12 cellular contexts compared by ENCODE assay signal in genomic region chr10:510415-510881, GRCh38.
DNase-seq lines count a peak whose midpoint lies in the region; ATAC-seq and TF ChIP-seq lines count a peak whose summit lies in the region.
"Had no signal": no experiment of that assay in that cellular context is flagged by ENCODE, and none has a peak within 500 bp of the region (broad histone marks: within the 10 kb centered on the region; RNA-seq: fewer than 3 reads in every experiment).

No MANE protein-coding gene starts in this region.

- TF ChIP-seq CTCF in DOHH2 (IDR thresholded peaks at IDR 0.05; ENCODE audit: low read depth, low read length, poor library complexity, severe bottlenecking) (no peak), right atrium auricular region (IDR thresholded peaks at IDR 0.05) (no peak), natural killer cell (IDR thresholded peaks at IDR 0.05) (no peak), uterus (IDR thresholded peaks at IDR 0.05) (no peak)

- no peak overlapping the region for H3K4me3 Mint-ChIP-seq in natural killer cell
- no peak overlapping the region for H3K4me3 Mint-ChIP-seq in activated T-helper 2 cell treated with anti-CD3 and anti-CD28 coated beads, Interferon-gamma antibody, Interleukin-2, Interleukin-4, amounts not matched to agents 10 μg/mL and 5 μg/mL and 100 μg/mL, durations not matched to agents 14 hours and 24 hours and 36 hours (ENCODE audit: low read depth)
- H3K4me3 Mint-ChIP-seq: activated CD8-positive, alpha-beta T cell treated with anti-CD3 and anti-CD28 coated beads for 36 hours had no signal

- no peak overlapping the region for H3K27ac Mint-ChIP-seq in natural killer cell
- H3K27ac Mint-ChIP-seq in activated T-helper 2 cell treated with anti-CD3 and anti-CD28 coated beads, Interferon-gamma antibody, Interleukin-2, Interleukin-4, amounts not matched to agents 10 μg/mL and 5 μg/mL and 100 μg/mL, durations not matched to agents 14 hours and 24 hours and 36 hours, result no peak overlapping the region
- H3K27ac Mint-ChIP-seq: activated CD8-positive, alpha-beta T cell treated with anti-CD3 and anti-CD28 coated beads for 36 hours had no signal

- H3K4me3 ChIP-seq in DOHH2 (ENCODE audit: low read length) (peak overlapping the region; percentile 87), right atrium auricular region (no peak overlapping the region), uterus (no peak overlapping the region)

- H3K4me1 Mint-ChIP-seq in natural killer cell, result peaks cover 21 to 22% of the 10 kb centered on the region in 2 donors
- H3K4me1 Mint-ChIP-seq in activated T-helper 2 cell treated with anti-CD3 and anti-CD28 coated beads, Interferon-gamma antibody, Interleukin-2, Interleukin-4, amounts not matched to agents 10 μg/mL and 5 μg/mL and 100 μg/mL, durations not matched to agents 14 hours and 24 hours and 36 hours (ENCODE audit: low read depth), result peaks cover 8% of the 10 kb centered on the region

- peaks cover 84% of the 10 kb centered on the region for H3K79me2 ChIP-seq in DOHH2 (ENCODE audit: control insufficient read depth, low read length)

- H3K9me3 ChIP-seq in DOHH2 (ENCODE audit: control insufficient read depth, insufficient read depth, low read length), result peaks cover 22% of the 10 kb centered on the region; the same call in 1 of the 2 replicates
- H3K9me3 ChIP-seq in right atrium auricular region, result no peaks in the 10 kb centered on the region
- H3K9me3 ChIP-seq in uterus, result no peaks in the 10 kb centered on the region
- H3K9me3 ChIP-seq: Caco-2, neutrophil had no signal

- no peaks in the 10 kb centered on the region for H3K9me3 Mint-ChIP-seq in natural killer cell
- H3K9me3 Mint-ChIP-seq in activated T-helper 2 cell treated with anti-CD3 and anti-CD28 coated beads, Interferon-gamma antibody, Interleukin-2, Interleukin-4, amounts not matched to agents 10 μg/mL and 5 μg/mL and 100 μg/mL, durations not matched to agents 14 hours and 24 hours and 36 hours, result no peaks in the 10 kb centered on the region
- H3K9me3 Mint-ChIP-seq: activated CD8-positive, alpha-beta T cell treated with anti-CD3 and anti-CD28 coated beads for 36 hours had no signal

- DNase-seq in anterior cingulate cortex (lab: John Stamatoyannopoulos, UW) (peak in 49 of 58 donors; percentile 30 to 90 (median 66)), right atrium auricular region (ENCODE audit: low spot score) (no peak), retina (peak; percentile 66), natural killer cell (no peak), uterus (no peak)
- no peak for DNase-seq in activated T-helper 2 cell treated with anti-CD3 and anti-CD28 coated beads, Interferon-gamma antibody, Interleukin-2, Interleukin-4, amounts not matched to agents 10 μg/mL and 5 μg/mL and 100 μg/mL, durations not matched to agents 14 hours and 24 hours and 36 hours (ENCODE audit: low spot score)
- DNase-seq: SIG-M5 had no signal

- peaks cover 95% of the 10 kb centered on the region for H3K4me1 ChIP-seq in DOHH2 (ENCODE audit: control insufficient read depth, low read length)
- peaks cover 0 to 41% of the 10 kb centered on the region in 2 donors for H3K4me1 ChIP-seq in right atrium auricular region
- H3K4me1 ChIP-seq in uterus, result peaks cover 0 to 4% of the 10 kb centered on the region in 2 donors

- peaks cover 45% of the 10 kb centered on the region for H3F3A ChIP-seq in DOHH2 (ENCODE audit: control insufficient read depth, insufficient read depth)

- TF ChIP-seq POLR2A in uterus (IDR thresholded peaks at IDR 0.05), result no peak

- ATAC-seq in natural killer cell, result no peak
- no peak for ATAC-seq in GM19467 (IDR thresholded peaks at IDR 0.05; ENCODE audit: unreplicated experiment)

- no peaks in the 10 kb centered on the region for H3K27me3 ChIP-seq in DOHH2 (ENCODE audit: control insufficient read depth, low read length)
- no peaks in the 10 kb centered on the region for H3K27me3 ChIP-seq in right atrium auricular region
- H3K27me3 ChIP-seq in uterus, result no peaks in the 10 kb centered on the region

- H3K36me3 ChIP-seq in DOHH2 (ENCODE audit: control insufficient read depth, low read length), result peaks cover 70% of the 10 kb centered on the region
- no peaks in the 10 kb centered on the region for H3K36me3 ChIP-seq in right atrium auricular region
- no peaks in the 10 kb centered on the region for H3K36me3 ChIP-seq in uterus
- H3K36me3 ChIP-seq: neutrophil had no signal

- peaks cover 0 to 11% of the 10 kb centered on the region in 2 donors for H3K27me3 Mint-ChIP-seq in natural killer cell (ENCODE audit: low read depth in 2 of 2)
- peaks cover 11% of the 10 kb centered on the region for H3K27me3 Mint-ChIP-seq in activated T-helper 2 cell treated with anti-CD3 and anti-CD28 coated beads, Interferon-gamma antibody, Interleukin-2, Interleukin-4, amounts not matched to agents 10 μg/mL and 5 μg/mL and 100 μg/mL, durations not matched to agents 14 hours and 24 hours and 36 hours (ENCODE audit: low read depth)

- H3K27ac ChIP-seq in DOHH2 (ENCODE audit: low read depth, low read length) (peak overlapping the region; percentile 97), right atrium auricular region (peak overlapping the region; percentile 48 to 78), uterus (no peak overlapping the region)
- H3K27ac ChIP-seq: neutrophil had no signal

- intact Hi-C loops in natural killer cell (cut with micrococcal nuclease) (no loop called here), uterus (cut with DNase I; ENCODE audit: low total_unique reads) (loop anchor here (5.0 to 10.0 kb wide), 2 partner anchors 174 to 277 kb away; partner anchors contain the start of gene DIP2C)
- intact Hi-C loops in activated T-helper 2 cell treated with anti-CD3 and anti-CD28 coated beads, Interferon-gamma antibody, Interleukin-2, Interleukin-4, amounts not matched to agents 10 μg/mL and 5 μg/mL and 100 μg/mL, durations not matched to agents 14 hours and 24 hours and 36 hours (cut with micrococcal nuclease), result loop anchor here (10.0 kb wide), 1 partner anchor 274 kb away; no protein-coding TSS in a partner anchor

- no peaks in the 10 kb centered on the region for H3K9me2 ChIP-seq in DOHH2 (replicated peaks; ENCODE audit: control insufficient read depth, low read length)

- peak overlapping the region; percentile 92 for H3K4me2 ChIP-seq in DOHH2 (ENCODE audit: low read length)

- no peaks in the 10 kb centered on the region for H3K36me3 Mint-ChIP-seq in natural killer cell
- H3K36me3 Mint-ChIP-seq in activated T-helper 2 cell treated with anti-CD3 and anti-CD28 coated beads, Interferon-gamma antibody, Interleukin-2, Interleukin-4, amounts not matched to agents 10 μg/mL and 5 μg/mL and 100 μg/mL, durations not matched to agents 14 hours and 24 hours and 36 hours (ENCODE audit: low read depth), result no peaks in the 10 kb centered on the region

- no peaks in the 10 kb centered on the region for H4K20me1 ChIP-seq in DOHH2 (ENCODE audit: control insufficient read depth, insufficient read depth, low read depth, low read length)

Comparison
In these comparisons a context has a peak if more than half of its experiments do, and no peak if none do; other contexts are left out.
1. H3K27ac ChIP-seq: peak in DOHH2 (single experiment) and right atrium auricular region (2 of 2); none in uterus (0 of 2).
2. DNase-seq: peak in anterior cingulate cortex (49 of 58) and retina (single experiment); none in right atrium auricular region (single experiment), natural killer cell (single experiment), activated T-helper 2 cell treated with anti-CD3 and anti-CD28 coated beads, Interferon-gamma antibody, Interleukin-2, Interleukin-4, amounts not matched to agents 10 μg/mL and 5 μg/mL and 100 μg/mL, durations not matched to agents 14 hours and 24 hours and 36 hours (single experiment) and uterus (0 of 2).